Comparison of ENCODE assay signal across 12 cellular contexts in the genomic region with DNA sequence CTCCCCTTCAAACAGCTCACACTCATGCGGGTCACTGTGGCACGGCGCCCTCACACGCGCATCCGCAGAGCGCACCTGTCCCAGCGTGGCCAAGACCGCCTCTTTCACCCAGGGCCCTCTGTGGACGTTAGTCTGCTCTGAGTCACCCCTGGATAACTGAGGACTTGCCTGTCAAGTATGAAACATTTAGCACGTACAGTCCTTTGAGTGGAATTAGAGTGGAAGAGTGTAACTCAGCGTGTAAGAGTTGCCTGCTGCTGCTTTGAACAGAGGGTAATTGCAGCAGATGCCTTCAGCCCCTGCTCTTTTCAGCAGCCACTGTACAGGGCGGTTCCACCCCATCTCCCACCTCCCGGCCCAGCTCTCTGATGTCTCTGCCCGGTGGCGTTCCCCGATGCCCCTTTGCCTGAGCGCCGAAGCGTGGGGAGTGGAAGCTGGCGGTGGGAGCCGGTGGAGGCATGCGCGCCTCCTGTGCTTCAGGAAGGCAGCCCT. TPM values are rescaled to one million over a fixed set of nuclear protein-coding genes. Genes with fewer than 3 reads are reported as not detected.
DNase-seq lines count a peak whose midpoint lies in the region.
"Had no signal": no experiment of that assay in that cellular context is flagged by ENCODE, and none has a peak within 500 bp of the region (broad histone marks: within the 10 kb centered on the region; RNA-seq: fewer than 3 reads in every experiment).

No MANE protein-coding gene starts in this region.

- H3K4me1 Mint-ChIP-seq in activated CD4-positive, alpha-beta T cell treated with anti-CD3 and anti-CD28 coated beads, Interleukin-2, amount 10 ng/mL, durations not matched to agents 24 days and 14 days: peaks cover 4% of the 10 kb centered on the region

- no peak overlapping the region for H3K27ac Mint-ChIP-seq in activated CD4-positive, alpha-beta T cell treated with anti-CD3 and anti-CD28 coated beads, Interleukin-2, amount 10 ng/mL, durations not matched to agents 24 days and 14 days

- intact Hi-C loops in activated CD4-positive, alpha-beta T cell treated with anti-CD3 and anti-CD28 coated beads, Interleukin-2, amount 10 ng/mL, durations not matched to agents 24 days and 14 days (cut with micrococcal nuclease): loop anchor here (10.0 kb wide), 1 partner anchor 1653 kb away; no protein-coding TSS in a partner anchor

- DNase-seq in activated CD4-positive, alpha-beta T cell treated with anti-CD3 and anti-CD28 coated beads, Interleukin-2, amount 10 ng/mL, durations not matched to agents 24 days and 14 days: peak; percentile 75
- no peak for DNase-seq in activated CD4-positive, alpha-beta T cell treated with anti-CD3 and anti-CD28 coated beads, Interleukin-2, amount 50 U/mL, for 48 hours
- DNase-seq in RPMI7951 (ENCODE audit: low read depth): peak; percentile 81
- DNase-seq in epidermal melanocyte (ENCODE audit: insufficient read length, low spot score): peak; percentile 40
- peak; percentile 75 for DNase-seq in retina
- DNase-seq in germinal center (ENCODE audit: low spot score): no peak
- no peak for DNase-seq in OCI-M2 (lab: John Stamatoyannopoulos, UW; ENCODE audit: unreplicated experiment)
- no peak for DNase-seq in NCI-H82 (lab: John Stamatoyannopoulos, UW)
- DNase-seq: NCI-H2171, transverse colon had no signal

- no peak overlapping the region for H3K4me3 Mint-ChIP-seq in activated CD4-positive, alpha-beta T cell treated with anti-CD3 and anti-CD28 coated beads, Interleukin-2, amount 10 ng/mL, durations not matched to agents 24 days and 14 days
- H3K4me3 Mint-ChIP-seq: mesothelial cell of epicardium had no signal

- H3K27me3 Mint-ChIP-seq in activated CD4-positive, alpha-beta T cell treated with anti-CD3 and anti-CD28 coated beads, Interleukin-2, amount 10 ng/mL, durations not matched to agents 24 days and 14 days: peaks cover 19% of the 10 kb centered on the region

- H3K9me3 Mint-ChIP-seq in activated CD4-positive, alpha-beta T cell treated with anti-CD3 and anti-CD28 coated beads, Interleukin-2, amount 10 ng/mL, durations not matched to agents 24 days and 14 days: no peaks in the 10 kb centered on the region
- H3K9me3 Mint-ChIP-seq: mesothelial cell of epicardium had no signal

- no peaks in the 10 kb centered on the region for H3K36me3 Mint-ChIP-seq in activated CD4-positive, alpha-beta T cell treated with anti-CD3 and anti-CD28 coated beads, Interleukin-2, amount 10 ng/mL, durations not matched to agents 24 days and 14 days (ENCODE audit: low read depth)
- H3K36me3 Mint-ChIP-seq: mesothelial cell of epicardium had no signal

RNA-seq across cellular contexts. Expression of gene CPN2, which starts 23.0 kb away (rescaled TPM):
- total RNA-seq in activated CD4-positive, alpha-beta T cell treated with anti-CD3 and anti-CD28 coated beads, Interleukin-2, amount 10 ng/mL, durations not matched to agents 24 days and 14 days: not detected in 2 replicates
- 0.10 TPM in 1 of 2 replicates, not detected in the other for total RNA-seq in RPMI7951 (2014; rRNA removed; shearing (Covaris generic))
- total RNA-seq: esophagus muscularis mucosa, mesothelial cell of epicardium had no signal

RNA-seq across cellular contexts. Expression of gene LRRC15, which starts 41.4 kb away (rescaled TPM):
- not detected in 2 replicates for total RNA-seq in activated CD4-positive, alpha-beta T cell treated with anti-CD3 and anti-CD28 coated beads, Interleukin-2, amount 10 ng/mL, durations not matched to agents 24 days and 14 days
- total RNA-seq in RPMI7951 (2014; rRNA removed; shearing (Covaris generic)): 93.4 and 95.0 TPM in 2 replicates
- total RNA-seq: mesothelial cell of epicardium had no signal

Comparison
In these comparisons a context has a peak if more than half of its experiments do, and no peak if none do; other contexts are left out.
1. DNase-seq: peak in activated CD4-positive, alpha-beta T cell treated with anti-CD3 and anti-CD28 coated beads, Interleukin-2, amount 10 ng/mL, durations not matched to agents 24 days and 14 days (single experiment), RPMI7951 (single experiment), epidermal melanocyte (single experiment) and retina (single experiment); none in activated CD4-positive, alpha-beta T cell treated with anti-CD3 and anti-CD28 coated beads, Interleukin-2, amount 50 U/mL, for 48 hours (0 of 2), germinal center (single experiment), OCI-M2 (single experiment) and NCI-H82 (single experiment).
2. RNA of gene LRRC15, which starts 41.4 kb away (total RNA-seq): 93.4 to 95.0 TPM in RPMI7951; not detected in activated CD4-positive, alpha-beta T cell treated with anti-CD3 and anti-CD28 coated beads, Interleukin-2, amount 10 ng/mL, durations not matched to agents 24 days and 14 days; every median in the first group is over 10 times any median in the second.